1 cellular context compared by ENCODE assay signal in the genomic region with DNA sequence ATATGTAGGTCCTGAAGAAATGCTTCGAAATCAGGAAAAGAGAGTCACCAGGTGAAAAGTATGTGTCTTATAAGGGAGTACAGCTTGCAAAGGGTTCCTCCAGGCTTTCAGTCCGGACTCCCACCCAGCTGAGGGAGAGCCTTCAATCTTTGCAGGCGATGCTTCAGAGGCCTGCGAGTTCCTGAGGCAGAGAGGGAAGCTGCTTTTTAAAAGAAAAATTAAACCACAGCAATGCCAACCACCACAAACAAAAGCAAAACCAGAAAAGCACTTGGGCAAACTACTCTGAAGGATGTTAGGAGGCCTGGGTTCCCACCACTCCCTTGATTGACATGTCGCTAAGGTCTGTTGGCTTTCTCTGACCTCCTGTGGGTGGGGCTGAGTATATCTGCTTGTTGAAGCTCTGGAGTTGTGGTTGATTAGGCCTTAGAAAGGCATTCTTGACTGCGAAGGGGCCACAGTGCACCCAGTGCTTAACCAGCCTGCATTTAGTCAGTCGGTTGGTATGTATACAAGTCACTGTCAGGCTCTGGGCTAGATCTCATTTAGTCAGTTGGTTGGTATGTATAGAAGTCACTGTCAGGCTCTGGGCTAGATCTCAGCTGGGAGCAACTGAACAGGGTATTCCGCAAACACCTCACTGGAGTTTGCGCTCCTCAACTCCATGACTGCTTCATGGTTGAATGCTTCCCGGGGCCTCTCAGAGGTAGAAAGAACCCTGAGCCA.
TF ChIP-seq lines count a peak whose summit lies in the region.

No MANE protein-coding gene starts in this region.

TF ChIP-seq in HepG2, 621 proteins besides CTCF, POLR2A, EP300 and RAD21:
- TF ChIP-seq, protein P1, sequence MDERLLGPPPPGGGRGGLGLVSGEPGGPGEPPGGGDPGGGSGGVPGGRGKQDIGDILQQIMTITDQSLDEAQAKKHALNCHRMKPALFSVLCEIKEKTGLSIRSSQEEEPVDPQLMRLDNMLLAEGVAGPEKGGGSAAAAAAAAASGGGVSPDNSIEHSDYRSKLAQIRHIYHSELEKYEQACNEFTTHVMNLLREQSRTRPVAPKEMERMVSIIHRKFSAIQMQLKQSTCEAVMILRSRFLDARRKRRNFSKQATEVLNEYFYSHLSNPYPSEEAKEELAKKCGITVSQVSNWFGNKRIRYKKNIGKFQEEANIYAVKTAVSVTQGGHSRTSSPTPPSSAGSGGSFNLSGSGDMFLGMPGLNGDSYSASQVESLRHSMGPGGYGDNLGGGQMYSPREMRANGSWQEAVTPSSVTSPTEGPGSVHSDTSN (CRISPR knock-in tag; IDR thresholded peaks at IDR 0.05) = peak; percentile 57; the same call in 1 of the 2 replicates
- TF ChIP-seq ZSCAN29 (CRISPR knock-in tag; conservative IDR thresholded peaks at IDR 0.05) (0 out of 2 replicates have a peak, but pooled peaks have one; percentile 4), FOSL2 (CRISPR knock-in tag; IDR thresholded peaks at IDR 0.05) (peak; percentile 18; the same call in 1 of the 2 replicates), KLF13 (CRISPR knock-in tag; IDR thresholded peaks at IDR 0.05) (no peak), TEAD3 (CRISPR knock-in tag; optimal IDR thresholded peaks at IDR 0.05; ENCODE audit: borderline replicate concordance) (peak; percentile 55), ZNF3 (CRISPR knock-in tag; IDR thresholded peaks at IDR 0.05) (peak; percentile 84), KDM1A (CRISPR knock-in tag; IDR thresholded peaks at IDR 0.05) (no peak)
- TF ChIP-seq, protein P2, sequence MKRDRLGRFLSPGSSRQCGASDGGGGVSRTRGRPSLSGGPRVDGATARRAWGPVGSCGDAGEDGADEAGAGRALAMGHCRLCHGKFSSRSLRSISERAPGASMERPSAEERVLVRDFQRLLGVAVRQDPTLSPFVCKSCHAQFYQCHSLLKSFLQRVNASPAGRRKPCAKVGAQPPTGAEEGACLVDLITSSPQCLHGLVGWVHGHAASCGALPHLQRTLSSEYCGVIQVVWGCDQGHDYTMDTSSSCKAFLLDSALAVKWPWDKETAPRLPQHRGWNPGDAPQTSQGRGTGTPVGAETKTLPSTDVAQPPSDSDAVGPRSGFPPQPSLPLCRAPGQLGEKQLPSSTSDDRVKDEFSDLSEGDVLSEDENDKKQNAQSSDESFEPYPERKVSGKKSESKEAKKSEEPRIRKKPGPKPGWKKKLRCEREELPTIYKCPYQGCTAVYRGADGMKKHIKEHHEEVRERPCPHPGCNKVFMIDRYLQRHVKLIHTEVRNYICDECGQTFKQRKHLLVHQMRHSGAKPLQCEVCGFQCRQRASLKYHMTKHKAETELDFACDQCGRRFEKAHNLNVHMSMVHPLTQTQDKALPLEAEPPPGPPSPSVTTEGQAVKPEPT (CRISPR knock-in tag; IDR thresholded peaks at IDR 0.05; ENCODE audit: low read depth) = 0 out of 2 replicates have a peak, but pooled peaks have one; percentile 21
- TF ChIP-seq, protein P3, sequence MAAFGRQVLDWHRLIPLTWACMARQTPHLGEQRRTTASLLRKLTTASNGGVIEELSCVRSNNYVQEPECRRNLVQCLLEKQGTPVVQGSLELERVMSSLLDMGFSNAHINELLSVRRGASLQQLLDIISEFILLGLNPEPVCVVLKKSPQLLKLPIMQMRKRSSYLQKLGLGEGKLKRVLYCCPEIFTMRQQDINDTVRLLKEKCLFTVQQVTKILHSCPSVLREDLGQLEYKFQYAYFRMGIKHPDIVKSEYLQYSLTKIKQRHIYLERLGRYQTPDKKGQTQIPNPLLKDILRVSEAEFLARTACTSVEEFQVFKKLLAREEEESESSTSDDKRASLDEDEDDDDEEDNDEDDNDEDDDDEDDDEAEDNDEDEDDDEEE (CRISPR knock-in tag; IDR thresholded peaks at IDR 0.05) = no peak
